8 cellular contexts compared by ENCODE assay signal in genomic region chr6:116682334-116682712, GRCh38. TPM values are rescaled to one million over a fixed set of nuclear protein-coding genes. Genes with fewer than 3 reads are reported as not detected.
DNase-seq lines count a peak whose midpoint lies in the region; ATAC-seq, FAIRE-seq and TF ChIP-seq lines count a peak whose summit lies in the region.

No MANE protein-coding gene starts in this region.

- POLR2A ChIA-PET in AG04449 (lab: Yijun Ruan, JAX) = no interaction called here

- H3K27me3 ChIP-seq in astrocyte (ENCODE audit: insufficient read depth, low read length) = no peaks in the 10 kb centered on the region

- TF ChIP-seq CTCF in AG04449 (IDR thresholded peaks at IDR 0.05; ENCODE audit: insufficient read depth, low read length, missing control alignments) (no peak), GM10266 (IDR thresholded peaks at IDR 0.05; ENCODE audit: control insufficient read depth, insufficient read depth, low read depth, missing control alignments) (no peak), astrocyte (IDR thresholded peaks at IDR 0.05; ENCODE audit: insufficient read depth, low read depth, low read length) (no peak)

- no peak overlapping the region for H3K27ac ChIP-seq in astrocyte (ENCODE audit: low read depth, low read length)

- peaks cover 47% of the 10 kb centered on the region for H3K79me2 ChIP-seq in astrocyte (ENCODE audit: insufficient read depth, low read length)

- CTCF ChIA-PET in AG04449 (lab: Yijun Ruan, JAX) = no interaction called here

- H3K4me3 Mint-ChIP-seq in astrocyte (ENCODE audit: unreplicated experiment) = peak overlapping the region; percentile 97

- peak overlapping the region; percentile 81 for H3K27ac Mint-ChIP-seq in astrocyte (ENCODE audit: unreplicated experiment)

- no peaks in the 10 kb centered on the region for H3K36me3 ChIP-seq in astrocyte (ENCODE audit: insufficient read depth, low read length)

- H3K9me3 Mint-ChIP-seq in astrocyte (ENCODE audit: unreplicated experiment) = no peaks in the 10 kb centered on the region

- DNase-seq in AG04449 (ENCODE audit: low read depth, low spot score) = no peak
- peak; percentile 25 for DNase-seq in GM10266 (ENCODE audit: extremely low spot score)
- peak; percentile 18 for DNase-seq in RCC 7860 (ENCODE audit: low spot score)
- DNase-seq in astrocyte (ENCODE audit: low read depth) = peak; percentile 57
- peak; percentile 23 for DNase-seq in kidney glomerular epithelial cell (lab: John Stamatoyannopoulos, UW)
- peak; percentile 41 for DNase-seq in stimulated activated naive CD8-positive, alpha-beta T cell treated with anti-CD3 and anti-CD28 coated beads, Interleukin-15, Interleukin-2, amounts not matched to agents 100 U/mL and 50 U/mL, for 24 hours
- DNase-seq in iPS-NIHi7 (ENCODE audit: extremely low spot score) = no peak

- H3K36me3 Mint-ChIP-seq in astrocyte (ENCODE audit: low read depth, unreplicated experiment) = peaks cover 4% of the 10 kb centered on the region

- peak; percentile 34 for ATAC-seq in HG03135 (IDR thresholded peaks at IDR 0.05; ENCODE audit: unreplicated experiment)
- peak; percentile 48 for ATAC-seq in stimulated activated naive CD8-positive, alpha-beta T cell treated with anti-CD3 and anti-CD28 coated beads, Interleukin-15, Interleukin-2, amounts not matched to agents 100 U/mL and 50 U/mL, for 24 hours

- H4K20me1 ChIP-seq in astrocyte (ENCODE audit: insufficient read depth, low read length) = peaks cover 20% of the 10 kb centered on the region

- peaks cover 11% of the 10 kb centered on the region for H3K4me1 ChIP-seq in astrocyte (ENCODE audit: insufficient read depth, low read length)

- no peaks in the 10 kb centered on the region for H3K27me3 Mint-ChIP-seq in astrocyte (ENCODE audit: low read depth, unreplicated experiment)

- H3K9ac ChIP-seq in astrocyte (ENCODE audit: low read length) = peak overlapping the region; percentile 32

- no peaks in the 10 kb centered on the region for H3K9me3 ChIP-seq in astrocyte (ENCODE audit: insufficient read depth, low read depth, low read length)

- peak; percentile 5 for FAIRE-seq in RCC 7860 (lab: Jason Lieb, UNC)
- FAIRE-seq in astrocyte (lab: Jason Lieb, UNC) = no peak

- H3K4me3 ChIP-seq in AG04449 (ENCODE audit: low read depth, low read length) (peak overlapping the region; percentile 36; the same call in 1 of the 2 replicates), astrocyte (ENCODE audit: insufficient read depth, low read depth, low read length) (peak overlapping the region; percentile 91)

- peaks cover 6% of the 10 kb centered on the region for H3K4me1 Mint-ChIP-seq in astrocyte (ENCODE audit: low read depth, unreplicated experiment)

- no peak overlapping the region for H2AFZ ChIP-seq in astrocyte (ENCODE audit: low read depth, low read length)

- peak overlapping the region; percentile 98 for H3K4me2 ChIP-seq in astrocyte (ENCODE audit: low read length)

RNA-seq across cellular contexts. Expression of gene KPNA5, which starts 1.3 kb away (rescaled TPM):
- total RNA-seq in astrocyte = 14.3 and 14.4 TPM in 2 replicates

RNA-seq across cellular contexts. Expression of gene ZUP1, which starts 13.8 kb away (rescaled TPM):
- total RNA-seq in astrocyte = 16.2 TPM in 2 replicates

Comparison
In these comparisons a context has a peak if more than half of its experiments do, and no peak if none do; other contexts are left out.
1. DNase-seq: peak in GM10266 (single experiment), RCC 7860 (single experiment), astrocyte (single experiment), kidney glomerular epithelial cell (single experiment) and stimulated activated naive CD8-positive, alpha-beta T cell treated with anti-CD3 and anti-CD28 coated beads, Interleukin-15, Interleukin-2, amounts not matched to agents 100 U/mL and 50 U/mL, for 24 hours (single experiment); none in AG04449 (single experiment) and iPS-NIHi7 (single experiment).